In the genomic region with DNA sequence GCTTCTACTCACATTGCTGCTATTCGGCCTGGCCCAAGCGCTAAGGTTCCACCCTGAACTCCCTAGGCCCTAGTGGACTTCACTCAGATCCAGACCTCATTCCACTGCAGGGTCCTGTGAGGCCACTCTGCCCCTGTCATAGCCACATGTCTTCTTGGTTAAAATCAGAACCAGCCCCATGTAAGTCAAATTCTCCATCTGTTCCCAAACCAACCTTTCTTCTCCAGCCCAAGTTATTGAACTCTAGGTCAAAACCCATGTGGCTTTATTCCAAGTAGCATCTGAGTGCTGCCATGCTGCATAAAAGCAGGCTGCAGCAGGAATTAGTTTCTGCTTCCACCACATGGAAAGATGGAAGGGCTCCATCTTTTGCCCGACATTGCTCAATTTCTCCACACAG, we compare ENCODE assay signal across 28 cellular contexts.
"Had no signal": no experiment of that assay in that cellular context is flagged by ENCODE, and none has a peak within 500 bp of the region (broad histone marks: within the 10 kb centered on the region; RNA-seq: fewer than 3 reads in every experiment).

No MANE protein-coding gene starts in this region.

- DNase-seq: natural killer cell; occipital lobe; ovary; posterior cingulate gyrus; psoas muscle; right cardiac atrium; spleen; stimulated activated CD4-positive, alpha-beta T cell treated with anti-CD3 and anti-CD28 coated beads, Interleukin-12 subunit alpha, Interleukin-12 subunit beta, amount 100 ng/mL, for 4 hours; stimulated activated CD4-positive, alpha-beta T cell treated with anti-CD3 and anti-CD28 coated beads, Interleukin-1b, Interleukin-23, amount 100 ng/mL, for 48 hours; stimulated activated CD4-positive, alpha-beta T cell treated with anti-CD3 and anti-CD28 coated beads, Interleukin-4, amount 100 ng/mL, for 1 hour; stimulated activated CD4-positive, alpha-beta T cell treated with anti-CD3 and anti-CD28 coated beads, Interleukin-4, amount 100 ng/mL, for 4 hours; stimulated activated CD8-positive, alpha-beta memory T cell treated with anti-CD3 and anti-CD28 coated beads, Interleukin-4, amount 100 ng/mL, for 48 hours; stimulated activated naive CD8-positive, alpha-beta T cell treated with anti-CD3 and anti-CD28 coated beads, Interleukin-15, amount 100 ng/mL, for 72 hours; stimulated activated naive CD8-positive, alpha-beta T cell treated with anti-CD3 and anti-CD28 coated beads, Interleukin-15, Interleukin-2, amounts not matched to agents 100 U/mL and 50 U/mL, for 24 hours; substantia nigra; testis; tibial artery; transverse colon; upper lobe of left lung had no signal

- H3K4me1 ChIP-seq: neural progenitor cell, parathyroid adenoma, psoas muscle, testis, tibial artery, transverse colon had no signal

- H3K4me1 Mint-ChIP-seq: natural killer cell; stimulated activated memory B cell treated with anti-CD40 and anti-IgM and Interleukin-4, amounts not matched to agents 10 μg/mL and 1 μg/mL and 100 μg/mL, for 72 hours; stimulated activated naive CD8-positive, alpha-beta T cell treated with anti-CD3 and anti-CD28 coated beads, Interleukin-15, amount 100 ng/mL, for 72 hours had no signal

- H3K27ac Mint-ChIP-seq: natural killer cell; nephron; neural progenitor cell; progenitor cell of endocrine pancreas; stimulated activated memory B cell treated with anti-CD40 and anti-IgM and Interleukin-4, amounts not matched to agents 10 μg/mL and 1 μg/mL and 100 μg/mL, for 72 hours; stimulated activated naive CD8-positive, alpha-beta T cell treated with anti-CD3 and anti-CD28 coated beads, Interleukin-15, amount 100 ng/mL, for 72 hours had no signal

- H3K4me2 ChIP-seq: neural progenitor cell, smooth muscle cell had no signal

- H3K27me3 ChIP-seq: neural progenitor cell, ovary, spleen, suprapubic skin, testis, tibial artery, transverse colon, upper lobe of left lung, vagina had no signal

- H3K4me3 ChIP-seq: neural progenitor cell, ovary, psoas muscle, skin epidermis, smooth muscle cell, spleen, suprapubic skin, testis, tibial artery, transverse colon, upper lobe of left lung, vagina had no signal

- H3K9ac ChIP-seq: neural progenitor cell, parathyroid adenoma had no signal

- H3K4me3 Mint-ChIP-seq: natural killer cell; nephron; neural progenitor cell; stimulated activated memory B cell treated with anti-CD40 and anti-IgM and Interleukin-4, amounts not matched to agents 10 μg/mL and 1 μg/mL and 100 μg/mL, for 72 hours; stimulated activated naive CD8-positive, alpha-beta T cell treated with anti-CD3 and anti-CD28 coated beads, Interleukin-15, amount 100 ng/mL, for 72 hours had no signal

- H3K79me2 ChIP-seq: parathyroid adenoma had no signal

- H3K9me3 Mint-ChIP-seq: natural killer cell; neural progenitor cell; stimulated activated naive CD8-positive, alpha-beta T cell treated with anti-CD3 and anti-CD28 coated beads, Interleukin-15, amount 100 ng/mL, for 72 hours had no signal

- H3K27me3 Mint-ChIP-seq: progenitor cell of endocrine pancreas had no signal

- H3K27ac ChIP-seq: neural progenitor cell, ovary, parathyroid adenoma, psoas muscle, spleen, suprapubic skin, testis, tibial artery, transverse colon, upper lobe of left lung, vagina had no signal

- H3K9me3 ChIP-seq: ovary, psoas muscle, spleen, suprapubic skin, testis, tibial artery, transverse colon, upper lobe of left lung, vagina had no signal

- H3K36me3 Mint-ChIP-seq: natural killer cell; neural progenitor cell; stimulated activated memory B cell treated with anti-CD40 and anti-IgM and Interleukin-4, amounts not matched to agents 10 μg/mL and 1 μg/mL and 100 μg/mL, for 72 hours had no signal

- H2AFZ ChIP-seq: neural progenitor cell, parathyroid adenoma had no signal

- H3K36me3 ChIP-seq: neural progenitor cell, ovary, spleen, suprapubic skin, tibial artery, transverse colon, upper lobe of left lung, vagina had no signal
